In genomic region chr6:30554962-30555361, GRCh38 we compare ENCODE assay signal across 8 cellular contexts. TPM values are rescaled to one million over a fixed set of nuclear protein-coding genes. Genes with fewer than 3 reads are reported as not detected.
DNase-seq lines count a peak whose midpoint lies in the region; ATAC-seq, FAIRE-seq and TF ChIP-seq lines count a peak whose summit lies in the region.

No MANE protein-coding gene starts in this region.

- ATAC-seq in GM18868 (IDR thresholded peaks at IDR 0.05; ENCODE audit: unreplicated experiment) = no peak

- H3K27me3 Mint-ChIP-seq in T-helper 2 cell treated with Interferon-gamma antibody and Interleukin-4, amounts not matched to agents 5 μg/mL and 100 μg/mL, for 36 hours (ENCODE audit: low read depth) = no peaks in the 10 kb centered on the region

- DNase-seq in T-helper 2 cell treated with Interferon-gamma antibody and Interleukin-4, amounts not matched to agents 5 μg/mL and 100 μg/mL, for 36 hours (ENCODE audit: low spot score) = no peak
- DNase-seq in T-helper 2 cell (no peak), adrenal gland (no peak), kidney (no peak), suprapubic skin (ENCODE audit: low spot score in 2 of 2) (no peak), DMS 273 (lab: John Stamatoyannopoulos, UW; ENCODE audit: unreplicated experiment) (no peak), KG1 (lab: John Stamatoyannopoulos, UW) (no peak)

- peaks cover 7 to 23% of the 10 kb centered on the region in 2 donors for H3K4me1 ChIP-seq in adrenal gland (replicated peaks in 1 of 2)
- peaks cover 7 to 9% of the 10 kb centered on the region in 2 donors for H3K4me1 ChIP-seq in kidney (ENCODE audit: control insufficient read depth in 1 of 2, insufficient read depth in 1 of 2, low read depth in 1 of 2, low read length in 2 of 2)
- peaks cover 29% of the 10 kb centered on the region for H3K4me1 ChIP-seq in suprapubic skin

- H3K4me3 Mint-ChIP-seq in T-helper 2 cell treated with Interferon-gamma antibody and Interleukin-4, amounts not matched to agents 5 μg/mL and 100 μg/mL, for 36 hours = peak overlapping the region; percentile 94

- TF ChIP-seq EP300 in suprapubic skin (IDR thresholded peaks at IDR 0.05) = no peak

- H3K4me3 ChIP-seq in adrenal gland = peak overlapping the region in 2 of 4 donors; percentile 89 to 99
- H3K4me3 ChIP-seq in kidney (ENCODE audit: low read length in 2 of 2) = peak overlapping the region; percentile 86 to 96
- peak overlapping the region; percentile 85 for H3K4me3 ChIP-seq in suprapubic skin

- peak overlapping the region in 4 of 5 donors; percentile 95 to 99 (median 96) for H3K27ac ChIP-seq in adrenal gland
- peak overlapping the region; percentile 95 to 99 for H3K27ac ChIP-seq in kidney (ENCODE audit: low read depth in 2 of 2, low read length in 2 of 2)
- H3K27ac ChIP-seq in suprapubic skin = peak overlapping the region; percentile 96

- intact Hi-C loops in adrenal gland (cut with DNase I) = no loop called here
- intact Hi-C loops in kidney (cut with DNase I) = no loop called here

- FAIRE-seq in kidney (lab: Jason Lieb, UNC) = no peak

- no peaks in the 10 kb centered on the region for H3K9me3 Mint-ChIP-seq in T-helper 2 cell treated with Interferon-gamma antibody and Interleukin-4, amounts not matched to agents 5 μg/mL and 100 μg/mL, for 36 hours

- no peak for TF ChIP-seq CTCF in adrenal gland (IDR thresholded peaks at IDR 0.05)
- TF ChIP-seq CTCF in kidney (IDR thresholded peaks at IDR 0.05; ENCODE audit: borderline replicate concordance, extremely low read depth, insufficient read depth) = no peak
- no peak for TF ChIP-seq CTCF in suprapubic skin (IDR thresholded peaks at IDR 0.05)

- H3K27me3 ChIP-seq in adrenal gland (no peaks in the 10 kb centered on the region), suprapubic skin (no peaks in the 10 kb centered on the region)

- H3K27ac Mint-ChIP-seq in T-helper 2 cell treated with Interferon-gamma antibody and Interleukin-4, amounts not matched to agents 5 μg/mL and 100 μg/mL, for 36 hours = peak overlapping the region; percentile 99

- peaks cover 46% of the 10 kb centered on the region for H3K36me3 Mint-ChIP-seq in T-helper 2 cell treated with Interferon-gamma antibody and Interleukin-4, amounts not matched to agents 5 μg/mL and 100 μg/mL, for 36 hours (ENCODE audit: low read depth)

- H3K36me3 ChIP-seq in adrenal gland (replicated peaks in 1 of 2) = peaks cover 0 to 43% of the 10 kb centered on the region in 2 donors
- peaks cover 19 to 34% of the 10 kb centered on the region in 2 donors for H3K36me3 ChIP-seq in kidney (ENCODE audit: control insufficient read depth in 1 of 2, insufficient read depth in 2 of 2, low read length in 2 of 2)
- peaks cover 42% of the 10 kb centered on the region for H3K36me3 ChIP-seq in suprapubic skin

- TF ChIP-seq POLR2A in adrenal gland (IDR thresholded peaks at IDR 0.05) = no peak
- TF ChIP-seq POLR2A in suprapubic skin (IDR thresholded peaks at IDR 0.05) = no peak

- peaks cover 19% of the 10 kb centered on the region for H3K4me1 Mint-ChIP-seq in T-helper 2 cell treated with Interferon-gamma antibody and Interleukin-4, amounts not matched to agents 5 μg/mL and 100 μg/mL, for 36 hours (ENCODE audit: low read depth)

- H3K9ac ChIP-seq in kidney (ENCODE audit: low read length in 2 of 2) = peak overlapping the region; percentile 75 to 89

- H3K9me3 ChIP-seq in adrenal gland (replicated peaks in 1 of 3) (no peaks in the 10 kb centered on the region), kidney (ENCODE audit: control insufficient read depth in 1 of 2, low read length in 2 of 2) (no peaks in the 10 kb centered on the region), suprapubic skin (no peaks in the 10 kb centered on the region)

- WGBS in adrenal gland, 4 donors = 45 to 64% (median 55%) methylated on average over 8 of the region's 8 CpGs
- 40% methylated on average over 8 of the region's 8 CpGs for WGBS in suprapubic skin

RNA-seq across cellular contexts. Expression of gene GNL1, which starts 1.3 kb away (rescaled TPM):
- total RNA-seq in adrenal gland = 10 to 100 TPM; 27.4 to 75.6 (median 57.7) TPM
- 10 to 100 TPM; 33.2 to 86.7 (median 72.5) TPM for polyA plus RNA-seq in adrenal gland
- 70.4 TPM for total RNA-seq in kidney
- polyA plus RNA-seq in kidney (ENCODE audit: insufficient read depth, low read depth, low replicate concordance) = 64.9 TPM
- total RNA-seq in suprapubic skin = 10 to 100 TPM; 33.9 to 58.9 (median 38.9) TPM

RNA-seq across cellular contexts. Expression of gene PRR3, which starts 2.1 kb away (rescaled TPM):
- total RNA-seq in adrenal gland (10 to 100 TPM in 4 of 8 donors, 1 to 10 TPM in 4; 1.8 to 14.7 (median 9.7) TPM), kidney (9.3 TPM), suprapubic skin (10 to 100 TPM in 1 of 4 donors, 1 to 10 TPM in 3; 5.5 to 10.6 (median 9.0) TPM)
- polyA plus RNA-seq in adrenal gland (10 to 100 TPM; 20.3 to 25.5 (median 22.8) TPM), kidney (ENCODE audit: insufficient read depth, low read depth, low replicate concordance) (7.9 TPM)

RNA-seq across cellular contexts. Expression of gene ABCF1, which starts 16.3 kb away (rescaled TPM):
- total RNA-seq in adrenal gland = 10 to 100 TPM; 24.6 to 53.1 (median 36.2) TPM
- polyA plus RNA-seq in adrenal gland = 10 to 100 TPM; 18.7 to 75.2 (median 41.3) TPM
- 47.2 TPM for total RNA-seq in kidney
- 32.9 TPM for polyA plus RNA-seq in kidney (ENCODE audit: insufficient read depth, low read depth, low replicate concordance)
- 10 to 100 TPM; 41.7 to 46.4 (median 45.0) TPM for total RNA-seq in suprapubic skin
